Comparison of ENCODE assay signal across 22 cellular contexts in genomic region chr6:84926171-84926570, GRCh38.
A peak's percentile ranks its signal among the peaks of the same experiment; 100 is the strongest.
DNase-seq lines count a peak whose midpoint lies in the region; ATAC-seq, FAIRE-seq and TF ChIP-seq lines count a peak whose summit lies in the region.
"Had no signal": no experiment of that assay in that cellular context is flagged by ENCODE, and none has a peak within 500 bp of the region (broad histone marks: within the 10 kb centered on the region; RNA-seq: fewer than 3 reads in every experiment).

No MANE protein-coding gene starts in this region.

- FAIRE-seq in bronchial epithelial cell (lab: Jason Lieb, UNC), result no peak
- FAIRE-seq: A204.1, D721Med, HTR-8/SVneo had no signal

- peak; percentile 13 for DNase-seq in ELR (ENCODE audit: low read depth)
- peak; percentile 16 for DNase-seq in RWPE1 (ENCODE audit: low spot score)
- DNase-seq in bronchial epithelial cell (ENCODE audit: low read depth), result peak; percentile 46
- DNase-seq in fibroblast of mammary gland (ENCODE audit: low read depth), result peak; percentile 48
- no peak for DNase-seq in NCI-H2227 treated with DMSO at 0.1 percent for 48 hours (lab: John Stamatoyannopoulos, UW)
- no peak for DNase-seq in head of caudate nucleus
- DNase-seq in effector memory CD4-positive, alpha-beta T cell, result no peak
- DNase-seq: AML-193; Caco-2; CD4-positive, alpha-beta T cell; DMS79; GF-D8; GOT3; H7; HFFc6; IMR-90 had no signal

- H3K4me1 ChIP-seq in effector memory CD4-positive, alpha-beta T cell (ENCODE audit: control insufficient read depth, insufficient read depth, low read length, poor library complexity, severe bottlenecking), result no peaks in the 10 kb centered on the region
- H3K4me1 ChIP-seq: Caco-2 had no signal

- no peaks in the 10 kb centered on the region for H3K9me3 ChIP-seq in effector memory CD4-positive, alpha-beta T cell (ENCODE audit: control insufficient read depth, low read length)
- H3K9me3 ChIP-seq: Caco-2 had no signal

- intact Hi-C loops in head of caudate nucleus (cut with DNase I), result no loop called here

- H3K4me3 ChIP-seq in bronchial epithelial cell (ENCODE audit: low read depth, low read length) (no peak overlapping the region), fibroblast of mammary gland (ENCODE audit: control insufficient read depth, low read depth, low read length) (no peak overlapping the region)
- no peak overlapping the region for H3K4me3 ChIP-seq in effector memory CD4-positive, alpha-beta T cell (ENCODE audit: insufficient read depth, low read depth, low read length, poor library complexity, severe bottlenecking)

- CTCF ChIA-PET in RWPE1 (lab: Yijun Ruan, JAX), result no interaction called here

- no peak for ATAC-seq in activated CD4-positive, CD25-positive, alpha-beta regulatory T cell treated with anti-CD3 and anti-CD28 coated beads, Interleukin-2, amount 50 U/mL, for 24 hours
- ATAC-seq: HCT116 had no signal

- no peaks in the 10 kb centered on the region for H3K36me3 ChIP-seq in bronchial epithelial cell (ENCODE audit: control insufficient read depth, insufficient read depth, low read length)
- no peaks in the 10 kb centered on the region for H3K36me3 ChIP-seq in effector memory CD4-positive, alpha-beta T cell (ENCODE audit: control insufficient read depth, insufficient read depth, low read length)

- H3K27ac ChIP-seq in RWPE1, result no peak overlapping the region
- H3K27ac ChIP-seq in effector memory CD4-positive, alpha-beta T cell (ENCODE audit: insufficient read depth, low read length, poor library complexity, severe bottlenecking), result no peak overlapping the region
- H3K27ac ChIP-seq: C4-2B had no signal

- H3K27me3 ChIP-seq in bronchial epithelial cell (ENCODE audit: control insufficient read depth, insufficient read depth, low read length), result no peaks in the 10 kb centered on the region
- no peaks in the 10 kb centered on the region for H3K27me3 ChIP-seq in effector memory CD4-positive, alpha-beta T cell (replicated peaks; ENCODE audit: control insufficient read depth, insufficient read depth, low read length, poor library complexity, severe bottlenecking)

- TF ChIP-seq CTCF in RWPE1 (conservative IDR thresholded peaks at IDR 0.05; ENCODE audit: low read depth) (no peak), bronchial epithelial cell (IDR thresholded peaks at IDR 0.05; ENCODE audit: insufficient read depth, low read length, severe bottlenecking) (no peak), fibroblast of mammary gland (conservative IDR thresholded peaks at IDR 0.05; ENCODE audit: control insufficient read depth, insufficient read depth, low read depth, low read length) (no peak)

- POLR2A ChIA-PET in RWPE1 (lab: Yijun Ruan, JAX; ENCODE audit: low non-redundant PET), result no interaction called here

Comparison
In these comparisons a context has a peak if more than half of its experiments do, and no peak if none do; other contexts are left out.
1. DNase-seq: peak in ELR (single experiment), RWPE1 (single experiment), bronchial epithelial cell (single experiment) and fibroblast of mammary gland (single experiment); none in NCI-H2227 treated with DMSO at 0.1 percent for 48 hours (single experiment), head of caudate nucleus (0 of 42) and effector memory CD4-positive, alpha-beta T cell (0 of 3).